In genomic region chr3:113747719-113748046, GRCh38 we compare ENCODE assay signal across 7 cellular contexts. TPM values are rescaled to one million over a fixed set of nuclear protein-coding genes. Genes with fewer than 3 reads are reported as not detected.
A peak's percentile ranks its signal among the peaks of the same experiment; 100 is the strongest.
DNase-seq lines count a peak whose midpoint lies in the region; ATAC-seq, FAIRE-seq and TF ChIP-seq lines count a peak whose summit lies in the region.

No MANE protein-coding gene starts in this region.

- peak overlapping the region; percentile 84 to 99 for H3K9ac ChIP-seq in kidney (ENCODE audit: low read length in 2 of 2)

- H3K4me3 ChIP-seq in kidney (ENCODE audit: low read length in 2 of 2) = peak overlapping the region; percentile 99

- H3K36me3 Mint-ChIP-seq in activated naive CD4-positive, alpha-beta T cell treated with anti-CD3 and anti-CD28 coated beads, Interleukin-2, amount 50 U/mL, for 72 hours = peaks cover 30 to 33% of the 10 kb centered on the region in 2 donors

- H3K4me1 ChIP-seq in kidney (ENCODE audit: control insufficient read depth in 1 of 2, insufficient read depth in 1 of 2, low read depth in 1 of 2, low read length in 2 of 2) = peaks cover 9 to 18% of the 10 kb centered on the region in 2 donors

- peak overlapping the region; percentile 100 for H3K27ac Mint-ChIP-seq in activated naive CD4-positive, alpha-beta T cell treated with anti-CD3 and anti-CD28 coated beads, Interleukin-2, amount 50 U/mL, for 72 hours

- H3K9me3 ChIP-seq in kidney (ENCODE audit: control insufficient read depth in 1 of 2, low read length in 2 of 2) = no peaks in the 10 kb centered on the region

- DNase-seq in Kasumi-1 (lab: John Stamatoyannopoulos, UW) (peak; percentile 54 to 55), kidney (no peak)
- peak in 1 of 2 donors; percentile 38 for DNase-seq in activated naive CD4-positive, alpha-beta T cell treated with anti-CD3 and anti-CD28 coated beads, Interleukin-2, amount 50 U/mL, for 72 hours (ENCODE audit: low spot score in 2 of 2)
- DNase-seq in stimulated activated CD8-positive, alpha-beta memory T cell treated with anti-CD3 and anti-CD28 coated beads, Interleukin-12 subunit alpha, Interleukin-12 subunit beta, amount 100 ng/mL, for 24 hours (ENCODE audit: extremely low read depth) = peak; percentile 10
- no peak for DNase-seq in activated CD4-positive, CD25-positive, alpha-beta regulatory T cell treated with anti-CD3 and anti-CD28 coated beads, Interleukin-2, amount 50 U/mL, for 72 hours

- no peaks in the 10 kb centered on the region for H3K36me3 ChIP-seq in kidney (ENCODE audit: control insufficient read depth in 1 of 2, insufficient read depth in 2 of 2, low read length in 2 of 2)

- no peak for FAIRE-seq in kidney (lab: Jason Lieb, UNC)

- ATAC-seq in GM18505 (IDR thresholded peaks at IDR 0.05; ENCODE audit: unreplicated experiment) = no peak
- ATAC-seq in activated naive CD4-positive, alpha-beta T cell treated with anti-CD3 and anti-CD28 coated beads, Interleukin-2, amount 50 U/mL, for 72 hours = peak; percentile 46 to 49
- ATAC-seq in GM19467 (IDR thresholded peaks at IDR 0.05; ENCODE audit: unreplicated experiment) = no peak

- no peak for TF ChIP-seq CTCF in kidney (IDR thresholded peaks at IDR 0.05; ENCODE audit: borderline replicate concordance, extremely low read depth, insufficient read depth)

- peak; percentile 18 for TF ChIP-seq POLR2A in GM18505 (IDR thresholded peaks at IDR 0.05; ENCODE audit: borderline replicate concordance, extremely low read depth, insufficient read depth, insufficient read length)

- no peaks in the 10 kb centered on the region for H3K9me3 Mint-ChIP-seq in activated naive CD4-positive, alpha-beta T cell treated with anti-CD3 and anti-CD28 coated beads, Interleukin-2, amount 50 U/mL, for 72 hours

- peak overlapping the region; percentile 92 to 100 for H3K27ac ChIP-seq in kidney (ENCODE audit: low read depth in 2 of 2, low read length in 2 of 2)

- intact Hi-C loops in kidney (cut with DNase I) = no loop called here

RNA-seq across cellular contexts. Expression of gene ATP6V1A, which starts 0.8 kb away (rescaled TPM):
- 10 to 100 TPM; 48.8 to 69.5 TPM for total RNA-seq in activated naive CD4-positive, alpha-beta T cell treated with anti-CD3 and anti-CD28 coated beads, Interleukin-2, amount 50 U/mL, for 72 hours
- total RNA-seq in kidney = 172 TPM
- polyA plus RNA-seq in kidney (ENCODE audit: insufficient read depth, low read depth, low replicate concordance) = 87.1 TPM

RNA-seq across cellular contexts. Expression of gene NAA50, which starts 1.6 kb away (rescaled TPM):
- 100 to 1,000 TPM; 101 to 109 TPM for total RNA-seq in activated naive CD4-positive, alpha-beta T cell treated with anti-CD3 and anti-CD28 coated beads, Interleukin-2, amount 50 U/mL, for 72 hours
- total RNA-seq in kidney = 101 TPM
- 45.4 TPM for polyA plus RNA-seq in kidney (ENCODE audit: insufficient read depth, low read depth, low replicate concordance)

RNA-seq across cellular contexts. Expression of gene USF3, which starts 51.2 kb away (rescaled TPM):
- total RNA-seq in activated naive CD4-positive, alpha-beta T cell treated with anti-CD3 and anti-CD28 coated beads, Interleukin-2, amount 50 U/mL, for 72 hours = 10 to 100 TPM; 14.0 to 22.2 TPM
- total RNA-seq in kidney = 21.3 TPM
- polyA plus RNA-seq in kidney (ENCODE audit: insufficient read depth, low read depth, low replicate concordance) = 6.5 TPM

Comparison
In these comparisons a context has a peak if more than half of its experiments do, and no peak if none do; other contexts are left out.
1. ATAC-seq: peak in activated naive CD4-positive, alpha-beta T cell treated with anti-CD3 and anti-CD28 coated beads, Interleukin-2, amount 50 U/mL, for 72 hours (2 of 2); none in GM18505 (single experiment) and GM19467 (single experiment).
2. DNase-seq: peak in Kasumi-1 (2 of 2) and stimulated activated CD8-positive, alpha-beta memory T cell treated with anti-CD3 and anti-CD28 coated beads, Interleukin-12 subunit alpha, Interleukin-12 subunit beta, amount 100 ng/mL, for 24 hours (single experiment); none in kidney (single experiment) and activated CD4-positive, CD25-positive, alpha-beta regulatory T cell treated with anti-CD3 and anti-CD28 coated beads, Interleukin-2, amount 50 U/mL, for 72 hours (single experiment).